1 cellular context compared by ENCODE assay signal in genomic region chr20:49045440-49046086, GRCh38.
TF ChIP-seq lines count a peak whose summit lies in the region.

No MANE protein-coding gene starts in this region.

TF ChIP-seq in HEK293, 187 proteins besides CTCF, POLR2A, EP300 and RAD21 (continued from another document):
- peak; percentile 16; the same call in 1 of the 2 replicates for TF ChIP-seq ZNF561 (tag by site-specific recombination; IDR thresholded peaks at IDR 0.05; ENCODE audit: borderline replicate concordance)
